10 cellular contexts compared by ENCODE assay signal in genomic region chr3:175150812-175151411, GRCh38.
A peak's percentile ranks its signal among the peaks of the same experiment; 100 is the strongest.
DNase-seq lines count a peak whose midpoint lies in the region; ATAC-seq and TF ChIP-seq lines count a peak whose summit lies in the region.
"Had no signal": no experiment of that assay in that cellular context is flagged by ENCODE, and none has a peak within 500 bp of the region (broad histone marks: within the 10 kb centered on the region; RNA-seq: fewer than 3 reads in every experiment).

No MANE protein-coding gene starts in this region.

- H3K27me3 ChIP-seq in vagina, result no peaks in the 10 kb centered on the region

- H3K27ac ChIP-seq in epithelial cell of prostate, result peak overlapping the region; percentile 65
- no peak overlapping the region for H3K27ac ChIP-seq in vagina

- TF ChIP-seq POLR2A in vagina (IDR thresholded peaks at IDR 0.05), result no peak

- intact Hi-C loops in vagina (cut with DNase I), result no loop called here

- H3K9me3 ChIP-seq in vagina, result no peaks in the 10 kb centered on the region

- H3K36me3 ChIP-seq in vagina, result no peaks in the 10 kb centered on the region

- DNase-seq in A172 (ENCODE audit: low spot score) (peak; percentile 14), LHCN-M2 (ENCODE audit: low read depth) (peak; percentile 26), NCI-H774 (lab: John Stamatoyannopoulos, UW) (peak; percentile 96), epithelial cell of prostate (ENCODE audit: low read depth, low spot score) (peak; percentile 99), hippocampal formation (lab: John Stamatoyannopoulos, UW) (no peak), vagina (ENCODE audit: extremely low spot score in 2 of 2) (no peak), GM19240 (ENCODE audit: insufficient read length, low spot score) (no peak)
- DNase-seq: activated B cell treated with CpG ODN at 0.5 μM for 24 hours; activated effector memory CD4-positive, alpha-beta T cell treated with Interleukin-2 at 50 U/mL for 16 hours had no signal

- ATAC-seq in HG02798 (IDR thresholded peaks at IDR 0.05; ENCODE audit: poor library complexity, unreplicated experiment), result no peak

- no peaks in the 10 kb centered on the region for H3K4me1 ChIP-seq in vagina

- H3K4me3 ChIP-seq in vagina, result no peak overlapping the region

- no peak for TF ChIP-seq CTCF in vagina (IDR thresholded peaks at IDR 0.05)

Comparison
In these comparisons a context has a peak if more than half of its experiments do, and no peak if none do; other contexts are left out.
1. DNase-seq: peak in A172 (single experiment), LHCN-M2 (single experiment), NCI-H774 (single experiment) and epithelial cell of prostate (single experiment); none in hippocampal formation (0 of 2), vagina (0 of 2) and GM19240 (single experiment).